In genomic region chr22:39388261-39389011, GRCh38 we compare ENCODE assay signal across 8 cellular contexts. TPM values are rescaled to one million over a fixed set of nuclear protein-coding genes. Genes with fewer than 3 reads are reported as not detected.
DNase-seq lines count a peak whose midpoint lies in the region; ATAC-seq, FAIRE-seq and TF ChIP-seq lines count a peak whose summit lies in the region.

No MANE protein-coding gene starts in this region.

- H3K27ac ChIP-seq in osteoblast (ENCODE audit: low read depth, low read length): no peak overlapping the region
- H3K27ac ChIP-seq in substantia nigra (ENCODE audit: low read depth, low read length, poor library complexity, severe bottlenecking): peak overlapping the region; percentile 21

- peak; percentile 71 for ATAC-seq in HG02642 (IDR thresholded peaks at IDR 0.05; ENCODE audit: poor library complexity, unreplicated experiment)

- peak overlapping the region; percentile 93 for H3K27ac Mint-ChIP-seq in activated naive CD4-positive, alpha-beta T cell treated with anti-CD3 and anti-CD28 coated beads, Interleukin-2, amount 10 ng/mL, durations not matched to agents 7 days and 5 days

- no peaks in the 10 kb centered on the region for H3K79me2 ChIP-seq in osteoblast (ENCODE audit: insufficient read depth, low read length)

- CTCF ChIA-PET in activated naive CD4-positive, alpha-beta T cell treated with anti-CD3 and anti-CD28 coated beads, Interleukin-2, amount 10 ng/mL, durations not matched to agents 7 days and 5 days (lab: Charles Lee): interaction anchor here (0.6 to 1.5 kb wide), 2 partner anchors 127 to 129 kb away, joined by 3 to 4 read pairs; no protein-coding TSS in a partner anchor

- H3K36me3 Mint-ChIP-seq in activated naive CD4-positive, alpha-beta T cell treated with anti-CD3 and anti-CD28 coated beads, Interleukin-2, amount 10 ng/mL, durations not matched to agents 7 days and 5 days: peaks cover 6% of the 10 kb centered on the region

- FAIRE-seq in RCC 7860 (lab: Jason Lieb, UNC): no peak

- TF ChIP-seq CTCF in osteoblast (IDR thresholded peaks at IDR 0.05; ENCODE audit: extremely low read depth, low read depth, low read length): no peak

- H3K27me3 ChIP-seq in osteoblast (ENCODE audit: insufficient read depth, low read length): peaks cover 6% of the 10 kb centered on the region

- peak overlapping the region; percentile 87 for H2AFZ ChIP-seq in osteoblast (ENCODE audit: low read length)

- H3K9me3 ChIP-seq in osteoblast (ENCODE audit: low read depth, low read length): no peaks in the 10 kb centered on the region

- H3K4me1 Mint-ChIP-seq in activated naive CD4-positive, alpha-beta T cell treated with anti-CD3 and anti-CD28 coated beads, Interleukin-2, amount 10 ng/mL, durations not matched to agents 7 days and 5 days: peaks cover 29% of the 10 kb centered on the region

- H3K4me1 ChIP-seq in osteoblast (ENCODE audit: insufficient read depth, low read length): no peaks in the 10 kb centered on the region

- H3K27me3 Mint-ChIP-seq in activated naive CD4-positive, alpha-beta T cell treated with anti-CD3 and anti-CD28 coated beads, Interleukin-2, amount 10 ng/mL, durations not matched to agents 7 days and 5 days: peaks cover 4% of the 10 kb centered on the region

- H4K20me1 ChIP-seq in osteoblast (ENCODE audit: insufficient read depth, low read length): no peaks in the 10 kb centered on the region

- H3K9me3 Mint-ChIP-seq in activated naive CD4-positive, alpha-beta T cell treated with anti-CD3 and anti-CD28 coated beads, Interleukin-2, amount 10 ng/mL, durations not matched to agents 7 days and 5 days: no peaks in the 10 kb centered on the region

- peak overlapping the region; percentile 83 for H3K4me2 ChIP-seq in osteoblast (ENCODE audit: insufficient read depth, low read length)

- peak overlapping the region; percentile 85 for H3K4me3 Mint-ChIP-seq in activated naive CD4-positive, alpha-beta T cell treated with anti-CD3 and anti-CD28 coated beads, Interleukin-2, amount 10 ng/mL, durations not matched to agents 7 days and 5 days

- DNase-seq in CD1c-positive myeloid dendritic cell (ENCODE audit: extremely low spot score) (peak; percentile 54), RCC 7860 (ENCODE audit: low spot score) (peak; percentile 11), glomerular visceral epithelial cell (ENCODE audit: extremely low spot score) (peak; percentile 66), osteoblast (ENCODE audit: insufficient read length, low spot score, missing footprints) (peak; percentile 98), substantia nigra (lab: John Stamatoyannopoulos, UW) (peak in 37 of 49 donors; percentile 9 to 97 (median 58)), cortex of kidney (lab: John Stamatoyannopoulos, UW) (no peak)
- peak; percentile 95 for DNase-seq in activated naive CD4-positive, alpha-beta T cell treated with anti-CD3 and anti-CD28 coated beads, Interleukin-2, amount 10 ng/mL, durations not matched to agents 7 days and 5 days

- no peaks in the 10 kb centered on the region for H3K36me3 ChIP-seq in osteoblast (ENCODE audit: insufficient read depth, low read length)

- peak overlapping the region; percentile 68 for H3K4me3 ChIP-seq in osteoblast (ENCODE audit: insufficient read depth, low read length)

RNA-seq across cellular contexts. Expression of gene TAB1, which starts 11.1 kb away (rescaled TPM):
- 12.7 TPM in 2 replicates for total RNA-seq in osteoblast

RNA-seq across cellular contexts. Expression of gene SYNGR1, which starts 38.6 kb away (rescaled TPM):
- total RNA-seq in osteoblast: 2.1 and 3.6 TPM in 2 replicates
